Comparison of ENCODE assay signal across 8 cellular contexts in the genomic region with DNA sequence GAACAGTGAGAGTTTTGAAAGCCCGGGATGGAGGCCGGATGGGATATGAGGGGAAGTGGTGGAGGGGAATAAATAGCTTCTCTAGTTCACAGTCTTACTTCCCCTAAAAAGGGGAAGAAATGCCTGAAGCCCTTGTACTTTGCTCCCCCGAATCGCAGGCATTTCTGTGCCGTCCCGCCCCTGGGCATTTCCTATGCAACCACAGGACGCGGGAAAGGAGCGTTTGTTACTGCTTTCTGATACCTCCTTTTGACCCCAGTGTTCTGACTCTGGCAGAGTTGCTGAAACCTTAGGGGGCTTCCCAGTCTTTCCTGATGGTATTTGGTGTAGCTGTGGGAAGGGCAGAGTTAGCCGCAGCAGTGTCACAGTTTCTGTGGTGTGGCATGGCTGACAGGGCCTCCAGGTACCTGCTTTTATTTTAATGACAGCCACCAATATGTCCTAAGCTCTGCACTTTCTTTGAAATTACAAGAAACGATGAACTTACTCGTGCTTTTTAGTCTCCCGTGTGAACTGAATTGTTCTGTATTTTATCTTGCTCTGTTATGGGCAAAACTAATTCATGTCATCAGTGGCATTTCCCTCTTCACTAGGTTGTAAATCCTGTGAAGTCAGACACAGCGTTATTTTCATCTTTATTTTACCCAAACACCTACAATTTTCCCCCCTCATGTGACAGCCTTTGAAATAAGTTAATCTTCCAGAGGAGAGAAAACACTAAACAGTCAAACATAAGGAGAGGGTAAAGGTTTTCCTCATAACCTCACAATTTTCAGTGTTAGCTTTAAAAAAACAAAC. TPM values are rescaled to one million over a fixed set of nuclear protein-coding genes. Genes with fewer than 3 reads are reported as not detected.
DNase-seq lines count a peak whose midpoint lies in the region; ATAC-seq and TF ChIP-seq lines count a peak whose summit lies in the region.

No MANE protein-coding gene starts in this region.

- no peak overlapping the region for H2BK15ac ChIP-seq in IMR-90 (ENCODE audit: low read depth, low read length)

- H3K27me3 ChIP-seq in IMR-90 (ENCODE audit: control insufficient read depth, insufficient read depth, low read length) (no peaks in the 10 kb centered on the region), mammary epithelial cell (ENCODE audit: insufficient read depth, low read length) (no peaks in the 10 kb centered on the region), parathyroid adenoma (ENCODE audit: control insufficient read depth, insufficient read depth, low read length) (no peaks in the 10 kb centered on the region)

- H3K9me3 ChIP-seq in IMR-90 (ENCODE audit: control insufficient read depth, insufficient read depth, low read length) (no peaks in the 10 kb centered on the region), mammary epithelial cell (replicated peaks; ENCODE audit: insufficient read depth, low read length) (no peaks in the 10 kb centered on the region), parathyroid adenoma (ENCODE audit: control insufficient read depth, low read length) (no peaks in the 10 kb centered on the region)

- peak overlapping the region; percentile 90 for H2AK5ac ChIP-seq in IMR-90 (ENCODE audit: low read depth, low read length)

- H2AK9ac ChIP-seq in IMR-90 (replicated peaks; ENCODE audit: low read depth, low read length, poor library complexity), result peak overlapping the region; percentile 37

- H3K4ac ChIP-seq in IMR-90 (ENCODE audit: low read depth, low read length), result no peak overlapping the region

- H3K14ac ChIP-seq in IMR-90 (replicated peaks; ENCODE audit: low read depth, low read length), result no peak overlapping the region

- ATAC-seq in GM18505 (IDR thresholded peaks at IDR 0.05; ENCODE audit: unreplicated experiment), result peak; percentile 32
- no peak for ATAC-seq in IMR-90 (ENCODE audit: low read depth)

- POLR2A ChIA-PET in IMR-90 (lab: Charles Lee; ENCODE audit: unreplicated experiment), result interaction anchor here (0.9 kb wide), 1 partner anchor 63 kb away, joined by 3 read pairs; no protein-coding TSS in a partner anchor

- H4K5ac ChIP-seq in IMR-90 (ENCODE audit: low read depth, low read length), result no peak overlapping the region

- peaks cover 8% of the 10 kb centered on the region for H3K9me1 ChIP-seq in IMR-90 (ENCODE audit: insufficient read depth, low read length)

- TF ChIP-seq POLR2A in GM18505 (IDR thresholded peaks at IDR 0.05; ENCODE audit: borderline replicate concordance, extremely low read depth, insufficient read depth, insufficient read length) (peak; percentile 29), IMR-90 (IDR thresholded peaks at IDR 0.05; ENCODE audit: low read depth, low read length) (no peak)

- H4K8ac ChIP-seq in IMR-90 (ENCODE audit: low read depth in 2 of 2, low read length in 2 of 2), result peak overlapping the region in 1 of 2 experiments; percentile 30; a peak in 1 of 4 replicates

- dilution Hi-C loops in IMR-90 (cut with HindIII; ENCODE audit: low sequenced_read_pairs, unreplicated experiment) (no loop called here), mammary epithelial cell (cut with HindIII; ENCODE audit: low sequenced_read_pairs) (no loop called here)

- H3K4me2 ChIP-seq in IMR-90 (ENCODE audit: low read depth, low read length), result no peak overlapping the region
- peak overlapping the region; percentile 69 for H3K4me2 ChIP-seq in mammary epithelial cell (ENCODE audit: insufficient read depth, low read depth, low read length)
- no peak overlapping the region for H3K4me2 ChIP-seq in parathyroid adenoma (ENCODE audit: low read length)

- H3K4me1 ChIP-seq in IMR-90 (ENCODE audit: control insufficient read depth, insufficient read depth, low read length) (peaks cover 15% of the 10 kb centered on the region), mammary epithelial cell (ENCODE audit: insufficient read depth, low read length) (peaks cover 38% of the 10 kb centered on the region), parathyroid adenoma (peaks cover 29% of the 10 kb centered on the region)

- peaks cover 6 to 62% of the 10 kb centered on the region in 2 experiments; a peak in 3 of 4 replicates for H3K79me1 ChIP-seq in IMR-90 (ENCODE audit: low read depth in 1 of 2, low read length in 2 of 2)

- H2BK5ac ChIP-seq in IMR-90 (ENCODE audit: low read depth, low read length, poor library complexity, severe bottlenecking), result no peak overlapping the region

- H2BK20ac ChIP-seq in IMR-90 (ENCODE audit: low read depth, low read length), result no peak overlapping the region

- BruUV-seq in IMR-90 (replicated peaks; lab: Mats Ljungman, UMichigan) (no TSS peak), mammary epithelial cell (replicated peaks; lab: Mats Ljungman, UMichigan) (no TSS peak)

- H2BK120ac ChIP-seq in IMR-90 (ENCODE audit: low read depth, low read length), result 0 out of 2 replicates have a peak overlapping the region, but pooled peaks have one; percentile 5

- H3K9ac ChIP-seq in IMR-90 (ENCODE audit: low read depth, low read length) (no peak overlapping the region), mammary epithelial cell (ENCODE audit: insufficient read depth, low read length) (peak overlapping the region; percentile 46), parathyroid adenoma (no peak overlapping the region)

- no peak overlapping the region for H4K91ac ChIP-seq in IMR-90 (ENCODE audit: insufficient read depth, low read depth, low read length)

- H3K56ac ChIP-seq in IMR-90 (ENCODE audit: extremely low read depth, insufficient read depth, low read length), result no peak overlapping the region

- intact Hi-C loops in IMR-90 (cut with micrococcal nuclease) (loop anchor here (1.0 kb wide), 3 partner anchors 55 to 216 kb away; no protein-coding TSS in a partner anchor), mammary epithelial cell (cut with micrococcal nuclease) (loop anchor here (1.0 to 5.0 kb wide), 4 partner anchors 55 to 450 kb away; no protein-coding TSS in a partner anchor)

- H2AFZ ChIP-seq in IMR-90 (replicated peaks; ENCODE audit: low read length, poor library complexity) (no peak overlapping the region), mammary epithelial cell (ENCODE audit: low read depth, low read length) (no peak overlapping the region), parathyroid adenoma (no peak overlapping the region)

- DNase-seq in IMR-90 (no peak), mammary epithelial cell (peak; percentile 19), NCI-H1694 treated with DMSO at 0.1 percent for 48 hours (lab: John Stamatoyannopoulos, UW) (no peak), AG08395 (ENCODE audit: low spot score) (no peak), mucosa of gallbladder (ENCODE audit: low spot score) (no peak), HCEC 1CT (no peak)

- no peak for TF ChIP-seq CTCF in IMR-90 (conservative IDR thresholded peaks at IDR 0.05; ENCODE audit: low read depth, low read length)
- no peak for TF ChIP-seq CTCF in mammary epithelial cell (conservative IDR thresholded peaks at IDR 0.05 in 1 of 2, IDR thresholded peaks at IDR 0.05 in 1 of 2; ENCODE audit: extremely low read depth in 1 of 2, insufficient read depth in 1 of 2, low read depth in 1 of 2, low read length in 2 of 2)
- no peak for TF ChIP-seq CTCF in parathyroid adenoma (IDR thresholded peaks at IDR 0.05)

- CTCF ChIA-PET in IMR-90 (lab: Yijun Ruan, JAX), result interaction anchor here (0.6 to 1.9 kb wide), 12 partner anchors 10 to 216 kb away, joined by 3 to 7 read pairs (median 4); no protein-coding TSS in a partner anchor
- CTCF ChIA-PET in mammary epithelial cell (lab: Charles Lee; ENCODE audit: low non-redundant PET), result interaction anchor here (0.6 to 1.0 kb wide), 5 partner anchors 13 to 395 kb away, joined by 3 to 5 read pairs (median 4); no protein-coding TSS in a partner anchor

- no peak overlapping the region for H3K4me3 ChIP-seq in IMR-90 (ENCODE audit: insufficient read depth, low read depth, low read length)
- H3K4me3 ChIP-seq in mammary epithelial cell (replicated peaks in 1 of 3; ENCODE audit: insufficient read depth in 1 of 3, low read depth in 2 of 3, low read length in 3 of 3), result peak overlapping the region in 1 of 3 experiments; percentile 3
- H3K4me3 ChIP-seq in parathyroid adenoma (ENCODE audit: low read depth, low read length), result no peak overlapping the region

- no CpG with 5 or more reads among the region's 14 CpGs for WGBS in IMR-90 (ENCODE audit: extremely low coverage in 2 of 2, insufficient read length in 1 of 2), 2 experiments
- 31% methylated on average over 14 of the region's 14 CpGs for WGBS in mammary epithelial cell (ENCODE audit: low coverage, missing lambda C conversion rate)

- H3K79me2 ChIP-seq in mammary epithelial cell (ENCODE audit: insufficient read depth, low read length) (peaks cover 92% of the 10 kb centered on the region), parathyroid adenoma (peaks cover 15% of the 10 kb centered on the region)

- H3K27ac ChIP-seq in IMR-90 (ENCODE audit: insufficient read depth, low read length) (peak overlapping the region; percentile 26; the same call in 1 of the 2 replicates), mammary epithelial cell (ENCODE audit: insufficient read depth, low read depth, low read length) (peak overlapping the region; percentile 50), parathyroid adenoma (peak overlapping the region; percentile 11)

- peaks cover 39% of the 10 kb centered on the region for H4K20me1 ChIP-seq in IMR-90 (ENCODE audit: insufficient read depth, low read length)
- H4K20me1 ChIP-seq in mammary epithelial cell (ENCODE audit: insufficient read depth, low read length), result peaks cover 5% of the 10 kb centered on the region

- peak overlapping the region; percentile 29; the same call in 1 of the 2 replicates for H3K23ac ChIP-seq in IMR-90 (ENCODE audit: low read depth, low read length)

- in situ Hi-C loops in IMR-90 (cut with MboI; ENCODE audit: low sequenced_read_pairs), result loop anchor here (5.0 kb wide), 3 partner anchors 50 to 215 kb away; no protein-coding TSS in a partner anchor
- in situ Hi-C loops in mammary epithelial cell (cut with MboI; ENCODE audit: low sequenced_read_pairs in 2 of 2), result loop anchor here in 1 of 2 donors (5.0 to 10.0 kb wide), 3 partner anchors 45 to 212 kb away; no protein-coding TSS in a partner anchor

- no peak for TF ChIP-seq RAD21 in IMR-90 (IDR thresholded peaks at IDR 0.05; ENCODE audit: low read length)

- no peak overlapping the region for H3K18ac ChIP-seq in IMR-90 (ENCODE audit: low read depth, low read length)

- H3K36me3 ChIP-seq in IMR-90 (ENCODE audit: control insufficient read depth, insufficient read depth, low read length) (no peaks in the 10 kb centered on the region), mammary epithelial cell (ENCODE audit: insufficient read depth, low read length) (no peaks in the 10 kb centered on the region), parathyroid adenoma (ENCODE audit: control insufficient read depth, insufficient read depth, low read length) (no peaks in the 10 kb centered on the region)

TF ChIP-seq in IMR-90, 13 proteins besides CTCF, POLR2A, EP300 and RAD21 (continues in another document):
- TF ChIP-seq CEBPB (IDR thresholded peaks at IDR 0.05; ENCODE audit: low read depth, low read length), result no peak
- TF ChIP-seq CHD1 (IDR thresholded peaks at IDR 0.05; ENCODE audit: low read depth, low read length), result no peak

RNA-seq across cellular contexts. Expression of gene USP10, which starts 27.1 kb away (rescaled TPM):
- 54.3 and 61.9 TPM in 2 replicates for total RNA-seq in IMR-90 (2012; rRNA removed)
- polyA plus RNA-seq in IMR-90 (2012; rRNA removed), result 79.0 and 85.5 TPM in 2 replicates
- 33.5 and 44.0 TPM in 2 replicates for polyA plus RNA-seq in IMR-90 (2012; cell fraction: cytosol; rRNA removed)
- 67.7 and 84.6 TPM in 2 replicates for polyA plus RNA-seq in IMR-90 (2012; cell fraction: nucleus; rRNA removed; ENCODE audit: low replicate concordance)
- 100 to 1,000 TPM in 1 of 2 donors, 10 to 100 TPM in 1; 60.5 to 111 TPM for total RNA-seq in mammary epithelial cell
- polyA plus RNA-seq in mammary epithelial cell, result 82.9 TPM
- polyA minus RNA-seq in mammary epithelial cell, result 390 TPM
- 60.8 TPM for total RNA-seq in mucosa of gallbladder
